Comparison of ENCODE assay signal across 16 cellular contexts in the genomic region with DNA sequence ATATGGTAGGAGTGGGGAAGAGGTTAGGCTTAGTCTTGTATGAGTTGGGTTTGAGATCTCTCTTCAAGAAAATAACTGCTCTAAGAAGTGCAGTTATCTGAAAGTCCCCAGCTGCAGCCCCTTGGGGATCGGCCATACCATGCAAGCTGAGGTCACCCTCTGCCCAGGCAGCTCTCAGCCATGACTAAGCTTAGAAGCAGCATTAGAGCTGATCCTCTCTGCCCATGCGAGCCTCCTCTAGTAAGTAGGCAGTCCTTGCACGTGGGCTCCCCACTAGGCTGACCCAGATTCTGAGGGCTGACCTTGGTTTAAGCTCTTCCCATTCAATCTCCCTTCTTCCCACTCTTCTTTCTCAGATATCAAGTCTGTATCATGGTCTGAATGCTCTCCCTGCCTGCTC.
A peak's percentile ranks its signal among the peaks of the same experiment; 100 is the strongest.
DNase-seq lines count a peak whose midpoint lies in the region; FAIRE-seq and TF ChIP-seq lines count a peak whose summit lies in the region.
"Had no signal": no experiment of that assay in that cellular context is flagged by ENCODE, and none has a peak within 500 bp of the region (broad histone marks: within the 10 kb centered on the region; RNA-seq: fewer than 3 reads in every experiment).

No MANE protein-coding gene starts in this region.

- H3K4me1 ChIP-seq in astrocyte (ENCODE audit: insufficient read depth, low read length) (peaks cover 12% of the 10 kb centered on the region), tibial artery (peaks cover 0 to 68% (median 24%) of the 10 kb centered on the region in 4 donors)
- H3K4me1 ChIP-seq: HAP-1 had no signal

- no peak overlapping the region for H2AFZ ChIP-seq in astrocyte (ENCODE audit: low read depth, low read length)

- no peak overlapping the region for H3K27ac Mint-ChIP-seq in astrocyte (ENCODE audit: unreplicated experiment)
- H3K27ac Mint-ChIP-seq: activated B cell treated with CpG ODN at 0.5 μM for 24 hours, nephron had no signal

- H3K36me3 ChIP-seq in astrocyte (ENCODE audit: insufficient read depth, low read length) (no peaks in the 10 kb centered on the region), tibial artery (no peaks in the 10 kb centered on the region)
- H3K36me3 ChIP-seq: cardiac muscle cell, HAP-1 had no signal

- peaks cover 2% of the 10 kb centered on the region for H3K36me3 Mint-ChIP-seq in astrocyte (ENCODE audit: low read depth, unreplicated experiment)

- TF ChIP-seq CTCF in AG04449 (IDR thresholded peaks at IDR 0.05; ENCODE audit: insufficient read depth, low read length, missing control alignments) (no peak), astrocyte (IDR thresholded peaks at IDR 0.05; ENCODE audit: insufficient read depth, low read depth, low read length) (no peak), tibial artery (IDR thresholded peaks at IDR 0.05) (no peak)

- FAIRE-seq in astrocyte (lab: Jason Lieb, UNC) = peak; percentile 78

- CTCF ChIA-PET in AG04449 (lab: Yijun Ruan, JAX) = interaction anchor here (1.1 kb wide), 1 partner anchor 56 kb away, joined by 4 read pairs; no protein-coding TSS in a partner anchor

- intact Hi-C loops in tibial artery (cut with DNase I; ENCODE audit: low total_unique reads) = loop anchor here (5.0 kb wide), 1 partner anchor 260 kb away; no protein-coding TSS in a partner anchor

- H3K9ac ChIP-seq in astrocyte (ENCODE audit: low read length) = no peak overlapping the region

- H3K27me3 ChIP-seq in astrocyte (ENCODE audit: insufficient read depth, low read length) (no peaks in the 10 kb centered on the region), tibial artery (no peaks in the 10 kb centered on the region)
- H3K27me3 ChIP-seq: cardiac muscle cell had no signal

- no peaks in the 10 kb centered on the region for H3K9me3 ChIP-seq in astrocyte (ENCODE audit: insufficient read depth, low read depth, low read length)
- H3K9me3 ChIP-seq in tibial artery = no peaks in the 10 kb centered on the region
- H3K9me3 ChIP-seq: HAP-1 had no signal

- no peaks in the 10 kb centered on the region for H3K9me3 Mint-ChIP-seq in astrocyte (ENCODE audit: unreplicated experiment)
- H3K9me3 Mint-ChIP-seq: activated B cell treated with CpG ODN at 0.5 μM for 24 hours, nephron had no signal

- peaks cover 4% of the 10 kb centered on the region for H4K20me1 ChIP-seq in astrocyte (ENCODE audit: insufficient read depth, low read length)

- H3K4me1 Mint-ChIP-seq in astrocyte (ENCODE audit: low read depth, unreplicated experiment) = peaks cover 13% of the 10 kb centered on the region
- H3K4me1 Mint-ChIP-seq: activated B cell treated with CpG ODN at 0.5 μM for 24 hours had no signal

- H3K27ac ChIP-seq in astrocyte (ENCODE audit: low read depth, low read length) (no peak overlapping the region), tibial artery (no peak overlapping the region)
- H3K27ac ChIP-seq: cardiac muscle cell, HL-60, skin epidermis had no signal

- peak; percentile 42 for DNase-seq in AG04449 (ENCODE audit: low read depth, low spot score)
- peak; percentile 72 for DNase-seq in HT1080 (ENCODE audit: low read depth)
- DNase-seq in astrocyte (ENCODE audit: low read depth) = peak; percentile 47
- peak; percentile 81 for DNase-seq in iris pigment epithelial cell (ENCODE audit: low read depth)
- no peak for DNase-seq in stimulated activated CD4-positive, alpha-beta T cell treated with anti-CD3 and anti-CD28 coated beads, Interleukin-2, amount 100 ng/mL, for 24 hours
- no peak for DNase-seq in NCI-H2107 (lab: John Stamatoyannopoulos, UW)
- DNase-seq in tibial artery = no peak
- no peak for DNase-seq in ureter (ENCODE audit: low spot score)
- DNase-seq: activated B cell treated with CpG ODN at 0.5 μM for 24 hours, head of caudate nucleus, left colon had no signal

- no peak overlapping the region for H3K4me3 ChIP-seq in AG04449 (ENCODE audit: low read depth, low read length)
- no peak overlapping the region for H3K4me3 ChIP-seq in astrocyte (ENCODE audit: insufficient read depth, low read depth, low read length)
- no peak overlapping the region for H3K4me3 ChIP-seq in tibial artery
- H3K4me3 ChIP-seq: cardiac muscle cell, HAP-1, skin epidermis had no signal

- no peaks in the 10 kb centered on the region for H3K79me2 ChIP-seq in astrocyte (ENCODE audit: insufficient read depth, low read length)

- no peaks in the 10 kb centered on the region for H3K27me3 Mint-ChIP-seq in astrocyte (ENCODE audit: low read depth, unreplicated experiment)
- H3K27me3 Mint-ChIP-seq: activated B cell treated with CpG ODN at 0.5 μM for 24 hours had no signal

- peak overlapping the region; percentile 37 for H3K4me2 ChIP-seq in astrocyte (ENCODE audit: low read length)

- H3K4me3 Mint-ChIP-seq in astrocyte (ENCODE audit: unreplicated experiment) = no peak overlapping the region
- H3K4me3 Mint-ChIP-seq: activated B cell treated with CpG ODN at 0.5 μM for 24 hours, nephron had no signal

- POLR2A ChIA-PET in AG04449 (lab: Yijun Ruan, JAX) = no interaction called here

Comparison
In these comparisons a context has a peak if more than half of its experiments do, and no peak if none do; other contexts are left out.
1. DNase-seq: peak in AG04449 (single experiment), HT1080 (single experiment), astrocyte (single experiment) and iris pigment epithelial cell (single experiment); none in stimulated activated CD4-positive, alpha-beta T cell treated with anti-CD3 and anti-CD28 coated beads, Interleukin-2, amount 100 ng/mL, for 24 hours (0 of 2), NCI-H2107 (single experiment), tibial artery (0 of 2) and ureter (single experiment).